In genomic region chr11:73520358-73521061, GRCh38 we compare ENCODE assay signal across 9 cellular contexts.
DNase-seq lines count a peak whose midpoint lies in the region; ATAC-seq and TF ChIP-seq lines count a peak whose summit lies in the region.
"Had no signal": no experiment of that assay in that cellular context is flagged by ENCODE, and none has a peak within 500 bp of the region (broad histone marks: within the 10 kb centered on the region; RNA-seq: fewer than 3 reads in every experiment).

No MANE protein-coding gene starts in this region.

- H3K4me3 Mint-ChIP-seq in CD4-positive, alpha-beta memory T cell: no peak overlapping the region

- CTCF ChIA-PET in CD4-positive, alpha-beta memory T cell (lab: Charles Lee; ENCODE audit: partially characterized antibody): no interaction called here

- no peak overlapping the region for H3K27ac ChIP-seq in CD4-positive, alpha-beta memory T cell (ENCODE audit: low read depth, low read length)
- no peak overlapping the region for H3K27ac ChIP-seq in esophagus squamous epithelium

- H3K9me3 ChIP-seq in CD4-positive, alpha-beta memory T cell (ENCODE audit: control insufficient read depth in 1 of 2, low read length in 2 of 2): no peaks in the 10 kb centered on the region
- no peaks in the 10 kb centered on the region for H3K9me3 ChIP-seq in esophagus squamous epithelium

- DNase-seq in CD4-positive, alpha-beta memory T cell: no peak
- DNase-seq in NCI-H446 treated with DMSO at 0.1 percent for 48 hours (lab: John Stamatoyannopoulos, UW): peak; percentile 53
- peak; percentile 45 to 75 for DNase-seq in dermis microvascular lymphatic vessel endothelial cell (ENCODE audit: low read depth in 2 of 2)
- no peak for DNase-seq in esophagus squamous epithelium (lab: John Stamatoyannopoulos, UW)
- DNase-seq in GM19238 (ENCODE audit: insufficient read length, low spot score): no peak
- DNase-seq in UCSD-AML1 (lab: John Stamatoyannopoulos, UW; ENCODE audit: unreplicated experiment): no peak
- DNase-seq: RPMI8226 had no signal

- WGBS in esophagus squamous epithelium, 2 donors: 48 to 51% methylated on average over 2 of the region's 2 CpGs

- TF ChIP-seq POLR2A in esophagus squamous epithelium (IDR thresholded peaks at IDR 0.05): no peak

- ATAC-seq in GM19463 (IDR thresholded peaks at IDR 0.05; ENCODE audit: unreplicated experiment) (peak; percentile 50), GM19328 (IDR thresholded peaks at IDR 0.05; ENCODE audit: unreplicated experiment) (no peak)

- no peaks in the 10 kb centered on the region for H3K27me3 Mint-ChIP-seq in CD4-positive, alpha-beta memory T cell

- peaks cover 0 to 16% of the 10 kb centered on the region in 2 donors for H3K36me3 Mint-ChIP-seq in CD4-positive, alpha-beta memory T cell

- TF ChIP-seq CTCF in esophagus squamous epithelium (IDR thresholded peaks at IDR 0.05): no peak

- no peaks in the 10 kb centered on the region for H3K9me3 Mint-ChIP-seq in CD4-positive, alpha-beta memory T cell

- POLR2A ChIA-PET in CD4-positive, alpha-beta memory T cell (lab: Charles Lee; ENCODE audit: partially characterized antibody): interaction anchor here (0.6 kb wide), 1 partner anchor 1262 kb away, joined by 3 read pairs; no protein-coding TSS in a partner anchor

- H3K36me3 ChIP-seq in CD4-positive, alpha-beta memory T cell (ENCODE audit: insufficient read depth, low read length): no peaks in the 10 kb centered on the region
- H3K36me3 ChIP-seq in esophagus squamous epithelium: no peaks in the 10 kb centered on the region

- intact Hi-C loops in CD4-positive, alpha-beta memory T cell (cut with micrococcal nuclease): no loop called here
- intact Hi-C loops in esophagus squamous epithelium (cut with DNase I): no loop called here

- peaks cover 16 to 21% (median 18%) of the 10 kb centered on the region in 4 donors for H3K4me1 Mint-ChIP-seq in CD4-positive, alpha-beta memory T cell

- no peaks in the 10 kb centered on the region for H3K27me3 ChIP-seq in CD4-positive, alpha-beta memory T cell (ENCODE audit: insufficient read depth, low read length)
- H3K27me3 ChIP-seq in esophagus squamous epithelium: no peaks in the 10 kb centered on the region

- H3K4me1 ChIP-seq in CD4-positive, alpha-beta memory T cell (ENCODE audit: insufficient read depth, low read length): peaks cover 3% of the 10 kb centered on the region
- H3K4me1 ChIP-seq in esophagus squamous epithelium: no peaks in the 10 kb centered on the region

- H3K27ac Mint-ChIP-seq in CD4-positive, alpha-beta memory T cell: peak overlapping the region in 4 of 7 donors; percentile 8 to 71 (median 28)

- no peak overlapping the region for H3K4me3 ChIP-seq in CD4-positive, alpha-beta memory T cell (ENCODE audit: low read length in 2 of 2)
- no peak overlapping the region for H3K4me3 ChIP-seq in esophagus squamous epithelium

Comparison
In these comparisons a context has a peak if more than half of its experiments do, and no peak if none do; other contexts are left out.
1. DNase-seq: peak in NCI-H446 treated with DMSO at 0.1 percent for 48 hours (single experiment) and dermis microvascular lymphatic vessel endothelial cell (2 of 2); none in CD4-positive, alpha-beta memory T cell (0 of 5), esophagus squamous epithelium (single experiment), GM19238 (single experiment) and UCSD-AML1 (single experiment).